13 cellular contexts compared by ENCODE assay signal in genomic region chr12:64756371-64756770, GRCh38. TPM values are rescaled to one million over a fixed set of nuclear protein-coding genes. Genes with fewer than 3 reads are reported as not detected.
DNase-seq lines count a peak whose midpoint lies in the region; ATAC-seq and TF ChIP-seq lines count a peak whose summit lies in the region.
"Had no signal": no experiment of that assay in that cellular context is flagged by ENCODE, and none has a peak within 500 bp of the region (broad histone marks: within the 10 kb centered on the region; RNA-seq: fewer than 3 reads in every experiment).

No MANE protein-coding gene starts in this region.

- H3K36me3 Mint-ChIP-seq in activated T-cell treated with anti-CD3 and anti-CD28 coated beads, Interleukin-2, amount 50 U/mL, for 24 hours (ENCODE audit: low read depth) = peaks cover 38% of the 10 kb centered on the region
- H3K36me3 Mint-ChIP-seq in stimulated activated effector memory CD8-positive, alpha-beta T cell treated with anti-CD3 and anti-CD28 coated beads, Interleukin-12 subunit alpha, Interleukin-12 subunit beta, amount 100 ng/mL, for 72 hours = peaks cover 25% of the 10 kb centered on the region

- 100% methylated on average over 2 of the region's 2 CpGs for WGBS in smooth muscle cell (ENCODE audit: low lambda C conversion rate)

- H3K27ac Mint-ChIP-seq in activated T-cell treated with anti-CD3 and anti-CD28 coated beads, Interleukin-2, amount 50 U/mL, for 24 hours = peak overlapping the region; percentile 55
- no peak overlapping the region for H3K27ac Mint-ChIP-seq in stimulated activated effector memory CD8-positive, alpha-beta T cell treated with anti-CD3 and anti-CD28 coated beads, Interleukin-12 subunit alpha, Interleukin-12 subunit beta, amount 100 ng/mL, for 72 hours

- no peak overlapping the region for H3K9ac ChIP-seq in smooth muscle cell (ENCODE audit: low read depth)

- peaks cover 8% of the 10 kb centered on the region for H3F3A ChIP-seq in smooth muscle cell (ENCODE audit: low read depth)

- H2AFZ ChIP-seq in smooth muscle cell (ENCODE audit: low read depth) = no peak overlapping the region

- no peak overlapping the region for H3K4me2 ChIP-seq in smooth muscle cell

- ATAC-seq in GM21825 (IDR thresholded peaks at IDR 0.05; ENCODE audit: unreplicated experiment) (peak; percentile 43), HG03442 (IDR thresholded peaks at IDR 0.05; ENCODE audit: unreplicated experiment) (peak; percentile 43)
- peak; percentile 48 for ATAC-seq in stimulated activated effector memory CD8-positive, alpha-beta T cell treated with anti-CD3 and anti-CD28 coated beads, Interleukin-12 subunit alpha, Interleukin-12 subunit beta, amount 100 ng/mL, for 72 hours

- no peak for TF ChIP-seq CTCF in smooth muscle cell (IDR thresholded peaks at IDR 0.05; ENCODE audit: borderline replicate concordance, insufficient read depth, poor library complexity, severe bottlenecking)

- no peak overlapping the region for H3K4me3 ChIP-seq in smooth muscle cell
- H3K4me3 ChIP-seq: upper lobe of left lung had no signal

- H3K4me1 ChIP-seq in smooth muscle cell (ENCODE audit: low read depth) = peaks cover 10% of the 10 kb centered on the region

- no peaks in the 10 kb centered on the region for H3K27me3 Mint-ChIP-seq in activated T-cell treated with anti-CD3 and anti-CD28 coated beads, Interleukin-2, amount 50 U/mL, for 24 hours

- peaks cover 55% of the 10 kb centered on the region for H3K4me1 Mint-ChIP-seq in activated T-cell treated with anti-CD3 and anti-CD28 coated beads, Interleukin-2, amount 50 U/mL, for 24 hours (ENCODE audit: low read depth)
- H3K4me1 Mint-ChIP-seq in stimulated activated effector memory CD8-positive, alpha-beta T cell treated with anti-CD3 and anti-CD28 coated beads, Interleukin-12 subunit alpha, Interleukin-12 subunit beta, amount 100 ng/mL, for 72 hours = peaks cover 35% of the 10 kb centered on the region

- H3K27me3 ChIP-seq in smooth muscle cell (ENCODE audit: low read depth) = no peaks in the 10 kb centered on the region
- H3K27me3 ChIP-seq: upper lobe of left lung had no signal

- H3K27ac ChIP-seq in smooth muscle cell (ENCODE audit: low read depth) = no peak overlapping the region

- no peaks in the 10 kb centered on the region for H3K9me3 Mint-ChIP-seq in activated T-cell treated with anti-CD3 and anti-CD28 coated beads, Interleukin-2, amount 50 U/mL, for 24 hours
- H3K9me3 Mint-ChIP-seq in stimulated activated effector memory CD8-positive, alpha-beta T cell treated with anti-CD3 and anti-CD28 coated beads, Interleukin-12 subunit alpha, Interleukin-12 subunit beta, amount 100 ng/mL, for 72 hours = no peaks in the 10 kb centered on the region

- H3K4me3 Mint-ChIP-seq in activated T-cell treated with anti-CD3 and anti-CD28 coated beads, Interleukin-2, amount 50 U/mL, for 24 hours = no peak overlapping the region
- H3K4me3 Mint-ChIP-seq in stimulated activated effector memory CD8-positive, alpha-beta T cell treated with anti-CD3 and anti-CD28 coated beads, Interleukin-12 subunit alpha, Interleukin-12 subunit beta, amount 100 ng/mL, for 72 hours = no peak overlapping the region

- no peaks in the 10 kb centered on the region for H3K9me3 ChIP-seq in smooth muscle cell (replicated peaks; ENCODE audit: low read depth)
- H3K9me3 ChIP-seq: upper lobe of left lung had no signal

- no peaks in the 10 kb centered on the region for H3K36me3 ChIP-seq in smooth muscle cell (ENCODE audit: low read depth)

- H4K20me1 ChIP-seq in smooth muscle cell (ENCODE audit: low read depth) = peaks cover 6% of the 10 kb centered on the region

- peaks cover 4% of the 10 kb centered on the region for H3K79me2 ChIP-seq in smooth muscle cell (ENCODE audit: low read depth)

- no peak for DNase-seq in activated T-cell treated with anti-CD3 and anti-CD28 coated beads, Interleukin-2, amount 50 U/mL, for 24 hours
- no peak for DNase-seq in activated T-cell treated with anti-CD3 and anti-CD28 coated beads, Interleukin-2, amount 50 U/mL, for 48 hours
- no peak for DNase-seq in stimulated activated effector memory CD8-positive, alpha-beta T cell treated with anti-CD3 and anti-CD28 coated beads, Interleukin-12 subunit alpha, Interleukin-12 subunit beta, amount 100 ng/mL, for 72 hours (ENCODE audit: low spot score in 2 of 2)
- no peak for DNase-seq in COLO829 (ENCODE audit: low spot score)
- no peak for DNase-seq in smooth muscle cell (lab: John Stamatoyannopoulos, UW; ENCODE audit: unreplicated experiment)
- no peak for DNase-seq in AML-193 (lab: John Stamatoyannopoulos, UW)
- DNase-seq: aorta; DMS 273 treated with DMSO at 0.1 percent for 48 hours; effector CD4-positive, alpha-beta T cell; NCI-H446; upper lobe of left lung had no signal

RNA-seq across cellular contexts. Expression of gene GNS, which starts 2.8 kb away (rescaled TPM):
- total RNA-seq in smooth muscle cell = 61.8 and 64.9 TPM in 2 replicates
- 31.1 and 36.4 TPM in 2 replicates for polyA plus RNA-seq in smooth muscle cell
